ENCODE assay signal across 18 cellular contexts in the genomic region with DNA sequence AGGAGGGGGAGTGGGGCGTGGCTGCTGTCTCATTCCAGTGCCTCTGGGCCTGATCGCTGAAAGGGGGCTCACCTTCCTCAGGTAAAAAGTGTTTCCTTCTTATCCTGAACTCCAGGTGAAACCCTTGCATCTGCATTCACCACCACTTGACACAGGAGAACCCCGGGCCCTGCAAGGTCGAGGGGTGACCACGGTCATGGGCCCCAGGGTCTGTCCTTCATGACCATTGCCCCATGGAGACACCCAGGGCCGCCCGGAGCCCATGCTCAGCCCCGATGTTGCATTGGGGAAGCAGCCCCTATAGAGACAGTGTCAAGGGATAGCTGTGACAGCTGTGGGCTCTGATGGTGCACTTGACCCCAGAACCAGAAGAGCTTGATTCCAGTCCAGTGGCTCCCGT. TPM values are rescaled to one million over a fixed set of nuclear protein-coding genes. Genes with fewer than 3 reads are reported as not detected.
A peak's percentile ranks its signal among the peaks of the same experiment; 100 is the strongest.
DNase-seq lines count a peak whose midpoint lies in the region; ATAC-seq and TF ChIP-seq lines count a peak whose summit lies in the region.
"Had no signal": no experiment of that assay in that cellular context is flagged by ENCODE, and none has a peak within 500 bp of the region (broad histone marks: within the 10 kb centered on the region; RNA-seq: fewer than 3 reads in every experiment).

No MANE protein-coding gene starts in this region.

- peaks cover 2% of the 10 kb centered on the region for H3K79me1 ChIP-seq in neuronal stem cell (ENCODE audit: low read depth, low read length)

- H2AK5ac ChIP-seq in neuronal stem cell (ENCODE audit: low read depth, low read length) = peak overlapping the region; percentile 61

- H2BK120ac ChIP-seq in neuronal stem cell (ENCODE audit: low read depth, low read length) = no peak overlapping the region

- H4K8ac ChIP-seq in neuronal stem cell (ENCODE audit: low read depth, low read length) = no peak overlapping the region

- no peak overlapping the region for H3K14ac ChIP-seq in neuronal stem cell (ENCODE audit: low read length)

- H3K4me1 ChIP-seq in neuronal stem cell (ENCODE audit: control insufficient read depth in 2 of 2, insufficient read depth in 1 of 2, low read depth in 1 of 2, low read length in 2 of 2) = no peaks in the 10 kb centered on the region
- peaks cover 0 to 4% of the 10 kb centered on the region in 2 donors for H3K4me1 ChIP-seq in thyroid gland
- H3K4me1 ChIP-seq: BLaER1, Peyer's patch had no signal

- H2BK5ac ChIP-seq in neuronal stem cell (ENCODE audit: low read length) = no peak overlapping the region

- no peak overlapping the region for H3K18ac ChIP-seq in neuronal stem cell (ENCODE audit: low read length)

- H2AFZ ChIP-seq in neuronal stem cell (ENCODE audit: low read length) = no peak overlapping the region

- DNase-seq in stimulated activated naive CD8-positive, alpha-beta T cell treated with anti-CD3 and anti-CD28 coated beads, Interleukin-15, amount 100 ng/mL, for 72 hours = no peak
- no peak for DNase-seq in stimulated activated naive CD8-positive, alpha-beta T cell treated with anti-CD3 and anti-CD28 coated beads, Interleukin-15, Interleukin-2, amounts not matched to agents 100 U/mL and 50 U/mL, for 24 hours
- DNase-seq in chondrocyte (ENCODE audit: low spot score) = peak; percentile 82
- DNase-seq in neuronal stem cell (ENCODE audit: low spot score) = no peak
- no peak for DNase-seq in thyroid gland
- DNase-seq in RPMI8226 = no peak
- no peak for DNase-seq in epidermal melanocyte (ENCODE audit: insufficient read length, low spot score)
- DNase-seq: CD8-positive, alpha-beta memory T cell; DMS53; KG1; MV-4-11; NCI-H1694 treated with DMSO at 0.1 percent for 48 hours; NK-92 treated with Interleukin-12 subunit alpha and Interleukin-12 subunit beta, amount 100 ng/mL, for 24 hours; Peyer's patch; SHP77 had no signal

- H3K27me3 Mint-ChIP-seq in stimulated activated naive CD8-positive, alpha-beta T cell treated with anti-CD3 and anti-CD28 coated beads, Interleukin-15, amount 100 ng/mL, for 72 hours = no peaks in the 10 kb centered on the region
- no peaks in the 10 kb centered on the region for H3K27me3 Mint-ChIP-seq in chondrocyte (ENCODE audit: low read depth)
- H3K27me3 Mint-ChIP-seq: CD8-positive, alpha-beta memory T cell had no signal

- H3K4me3 ChIP-seq in neuronal stem cell (ENCODE audit: low read length in 2 of 2) = no peak overlapping the region
- no peak overlapping the region for H3K4me3 ChIP-seq in thyroid gland (replicated peaks in 1 of 3)
- H3K4me3 ChIP-seq: BLaER1, Peyer's patch had no signal

- no peak overlapping the region for H4K91ac ChIP-seq in neuronal stem cell (ENCODE audit: low read depth, low read length, poor library complexity)

- H2BK15ac ChIP-seq in neuronal stem cell (ENCODE audit: low read length) = no peak overlapping the region

- H3K36me3 ChIP-seq in neuronal stem cell (replicated peaks in 1 of 2; ENCODE audit: control insufficient read depth in 2 of 2, insufficient read depth in 2 of 2, low read length in 2 of 2) (peaks cover 2 to 18% of the 10 kb centered on the region in 2 donors), thyroid gland (peaks cover 0 to 3% of the 10 kb centered on the region in 2 donors)

- no peak overlapping the region for H3K27ac Mint-ChIP-seq in stimulated activated naive CD8-positive, alpha-beta T cell treated with anti-CD3 and anti-CD28 coated beads, Interleukin-15, amount 100 ng/mL, for 72 hours
- H3K27ac Mint-ChIP-seq in chondrocyte (ENCODE audit: unreplicated experiment) = no peak overlapping the region

- H3K9me3 ChIP-seq in neuronal stem cell (replicated peaks in 1 of 2; ENCODE audit: control insufficient read depth in 2 of 2, insufficient read depth in 1 of 2, low read depth in 1 of 2, low read length in 2 of 2) = no peaks in the 10 kb centered on the region
- no peaks in the 10 kb centered on the region for H3K9me3 ChIP-seq in thyroid gland
- H3K9me3 ChIP-seq: BLaER1, Peyer's patch had no signal

- intact Hi-C loops in thyroid gland (cut with DNase I) = no loop called here

- H3K4me3 Mint-ChIP-seq in stimulated activated naive CD8-positive, alpha-beta T cell treated with anti-CD3 and anti-CD28 coated beads, Interleukin-15, amount 100 ng/mL, for 72 hours = no peak overlapping the region
- no peak overlapping the region for H3K4me3 Mint-ChIP-seq in chondrocyte (ENCODE audit: unreplicated experiment)
- H3K4me3 Mint-ChIP-seq: CD8-positive, alpha-beta memory T cell had no signal

- peak overlapping the region; percentile 59 for H3K23ac ChIP-seq in neuronal stem cell (ENCODE audit: low read depth, low read length, poor library complexity)

- H3K27me3 ChIP-seq in neuronal stem cell (ENCODE audit: control insufficient read depth in 3 of 3, insufficient read depth in 3 of 3, low read depth in 1 of 3, low read length in 3 of 3) = no peaks in the 10 kb centered on the region
- H3K27me3 ChIP-seq in thyroid gland = no peaks in the 10 kb centered on the region
- H3K27me3 ChIP-seq: BLaER1, Peyer's patch had no signal

- peak; percentile 50 for ATAC-seq in stimulated activated naive CD8-positive, alpha-beta T cell treated with anti-CD3 and anti-CD28 coated beads, Interleukin-15, amount 100 ng/mL, for 72 hours
- no peak for ATAC-seq in stimulated activated naive CD8-positive, alpha-beta T cell treated with anti-CD3 and anti-CD28 coated beads, Interleukin-15, Interleukin-2, amounts not matched to agents 100 U/mL and 50 U/mL, for 24 hours
- no peak for ATAC-seq in HG03457 (IDR thresholded peaks at IDR 0.05; ENCODE audit: unreplicated experiment)
- ATAC-seq: HepG2 had no signal

- no peaks in the 10 kb centered on the region for H3K36me3 Mint-ChIP-seq in chondrocyte (ENCODE audit: low read depth)

- no peak overlapping the region for H3K4ac ChIP-seq in neuronal stem cell (ENCODE audit: low read length)

- no peak overlapping the region for H3K4me2 ChIP-seq in neuronal stem cell (ENCODE audit: insufficient read depth, low read length, poor library complexity, severe bottlenecking)
- H3K4me2 ChIP-seq: BLaER1 had no signal

- no peaks in the 10 kb centered on the region for H3K4me1 Mint-ChIP-seq in stimulated activated naive CD8-positive, alpha-beta T cell treated with anti-CD3 and anti-CD28 coated beads, Interleukin-15, amount 100 ng/mL, for 72 hours
- H3K4me1 Mint-ChIP-seq in chondrocyte (ENCODE audit: low read depth) = peaks cover 2% of the 10 kb centered on the region

- no peaks in the 10 kb centered on the region for H3K9me3 Mint-ChIP-seq in stimulated activated naive CD8-positive, alpha-beta T cell treated with anti-CD3 and anti-CD28 coated beads, Interleukin-15, amount 100 ng/mL, for 72 hours
- H3K9me3 Mint-ChIP-seq in chondrocyte (ENCODE audit: low read depth) = no peaks in the 10 kb centered on the region
- H3K9me3 Mint-ChIP-seq: CD8-positive, alpha-beta memory T cell had no signal

- H3K27ac ChIP-seq in neuronal stem cell (replicated peaks; ENCODE audit: low read length) (no peak overlapping the region), thyroid gland (no peak overlapping the region)
- H3K27ac ChIP-seq: BLaER1, Peyer's patch had no signal

- no peak overlapping the region for H3K9ac ChIP-seq in neuronal stem cell (ENCODE audit: low read depth, low read length, poor library complexity)
- H3K9ac ChIP-seq: BLaER1 had no signal

- TF ChIP-seq POLR2A in thyroid gland (IDR thresholded peaks at IDR 0.05) = no peak

- no peak overlapping the region for H2BK12ac ChIP-seq in neuronal stem cell (ENCODE audit: low read length)

- no CpG with 5 or more reads among the region's 9 CpGs for WGBS in neuronal stem cell (ENCODE audit: extremely low coverage in 2 of 2, insufficient read length in 2 of 2, insufficient replicate concordance in 1 of 2), 2 donors
- 77 to 85% methylated on average over 5 to 9 of the region's 9 CpGs for WGBS in thyroid gland, 2 donors

- TF ChIP-seq CTCF in chondrocyte (IDR thresholded peaks at IDR 0.05) (no peak), thyroid gland (IDR thresholded peaks at IDR 0.05) (no peak)

RNA-seq across cellular contexts. Expression of a gene that starts 34.4 kb away (rescaled TPM):
- 718 to 842 TPM (median 735 TPM) in 3 replicates for total RNA-seq in chondrocyte
- 54.3 TPM for polyA plus RNA-seq in neuronal stem cell (2013, experiment 1 of 2)
- 50.1 TPM for polyA plus RNA-seq in neuronal stem cell (2013, experiment 2 of 2)
- 100 to 1,000 TPM; 464 to 818 (median 553) TPM for total RNA-seq in thyroid gland
